Comparison of ENCODE assay signal across 21 cellular contexts in the genomic region with DNA sequence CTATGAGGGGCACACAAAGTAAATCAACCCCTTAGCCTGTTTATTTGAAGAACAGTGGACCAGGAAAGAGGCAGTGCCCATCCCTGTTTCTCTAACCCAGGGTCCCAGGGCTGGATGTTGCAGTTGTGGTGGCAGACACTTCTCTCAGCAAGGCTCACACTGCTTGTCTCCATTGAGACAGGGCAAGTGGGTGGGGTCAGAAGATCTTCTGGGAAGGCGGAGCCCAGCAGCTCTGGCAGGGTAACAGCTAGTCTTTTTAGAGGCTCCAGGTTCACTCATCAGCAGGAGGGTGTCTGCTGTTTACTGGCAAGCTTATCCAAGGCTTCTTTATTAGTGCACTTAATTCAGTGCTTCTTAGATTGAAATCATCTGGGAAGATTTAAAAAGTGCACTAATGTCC.
"Had no signal": no experiment of that assay in that cellular context is flagged by ENCODE, and none has a peak within 500 bp of the region (broad histone marks: within the 10 kb centered on the region; RNA-seq: fewer than 3 reads in every experiment).

No MANE protein-coding gene starts in this region.

- H3K9ac ChIP-seq: neural progenitor cell, parathyroid adenoma had no signal

- ATAC-seq: effector memory CD8-positive, alpha-beta T cell; left cardiac atrium; left lung; naive thymus-derived CD4-positive, alpha-beta T cell; sciatic nerve; stimulated activated naive CD8-positive, alpha-beta T cell treated with anti-CD3 and anti-CD28 coated beads, Interleukin-15, amount 100 ng/mL, for 72 hours; upper lobe of right lung had no signal

- H3K36me3 Mint-ChIP-seq: naive thymus-derived CD4-positive, alpha-beta T cell; neural progenitor cell had no signal

- H3K9me3 ChIP-seq: left lung, right atrium auricular region, suprapubic skin, transverse colon, upper lobe of right lung, uterus had no signal

- H3K9me3 Mint-ChIP-seq: effector memory CD8-positive, alpha-beta T cell; nephron; stimulated activated naive CD8-positive, alpha-beta T cell treated with anti-CD3 and anti-CD28 coated beads, Interleukin-15, amount 100 ng/mL, for 72 hours had no signal

- H3K79me2 ChIP-seq: parathyroid adenoma had no signal

- H3K36me3 ChIP-seq: left lung, neural progenitor cell, right atrium auricular region, suprapubic skin, transverse colon, upper lobe of right lung, uterus had no signal

- H3K27ac Mint-ChIP-seq: effector memory CD8-positive, alpha-beta T cell; naive thymus-derived CD4-positive, alpha-beta T cell; nephron; neural progenitor cell; progenitor cell of endocrine pancreas; stimulated activated naive CD8-positive, alpha-beta T cell treated with anti-CD3 and anti-CD28 coated beads, Interleukin-15, amount 100 ng/mL, for 72 hours had no signal

- H3K4me2 ChIP-seq: neural progenitor cell had no signal

- H3K27ac ChIP-seq: coronary artery, left lung, neural progenitor cell, parathyroid adenoma, right atrium auricular region, suprapubic skin, transverse colon, upper lobe of right lung, uterus had no signal

- DNase-seq: effector memory CD8-positive, alpha-beta T cell; hypothalamus; left cardiac atrium; left lung; mesenchymal stem cell; midbrain; naive thymus-derived CD4-positive, alpha-beta T cell; stimulated activated CD4-positive, alpha-beta T cell treated with anti-CD3 and anti-CD28 coated beads, Interleukin-2, amount 100 ng/mL, for 48 hours; stimulated activated naive CD4-positive, alpha-beta T cell; stimulated activated naive CD8-positive, alpha-beta T cell treated with anti-CD3 and anti-CD28 coated beads, Interleukin-15, amount 100 ng/mL, for 72 hours; transverse colon; upper lobe of right lung; uterus had no signal

- H3K4me3 ChIP-seq: coronary artery, left lung, neural progenitor cell, right atrium auricular region, suprapubic skin, transverse colon, upper lobe of right lung, uterus had no signal

- H3K27me3 Mint-ChIP-seq: effector memory CD8-positive, alpha-beta T cell; naive thymus-derived CD4-positive, alpha-beta T cell; progenitor cell of endocrine pancreas; stimulated activated naive CD8-positive, alpha-beta T cell treated with anti-CD3 and anti-CD28 coated beads, Interleukin-15, amount 100 ng/mL, for 72 hours had no signal

- H2AFZ ChIP-seq: neural progenitor cell, parathyroid adenoma had no signal

- H3K4me3 Mint-ChIP-seq: effector memory CD8-positive, alpha-beta T cell; naive thymus-derived CD4-positive, alpha-beta T cell; nephron; neural progenitor cell; stimulated activated naive CD8-positive, alpha-beta T cell treated with anti-CD3 and anti-CD28 coated beads, Interleukin-15, amount 100 ng/mL, for 72 hours had no signal

- H3K4me1 ChIP-seq: left lung, neural progenitor cell, parathyroid adenoma, right atrium auricular region, suprapubic skin, transverse colon, upper lobe of right lung, uterus had no signal

- H3K4me1 Mint-ChIP-seq: naive thymus-derived CD4-positive, alpha-beta T cell; nephron; neural progenitor cell; stimulated activated naive CD8-positive, alpha-beta T cell treated with anti-CD3 and anti-CD28 coated beads, Interleukin-15, amount 100 ng/mL, for 72 hours had no signal

- H3K27me3 ChIP-seq: left lung, neural progenitor cell, right atrium auricular region, suprapubic skin, transverse colon, upper lobe of right lung, uterus had no signal
